8 cellular contexts compared by ENCODE assay signal in genomic region chr6:131914967-131915751, GRCh38. TPM values are rescaled to one million over a fixed set of nuclear protein-coding genes. Genes with fewer than 3 reads are reported as not detected.
DNase-seq lines count a peak whose midpoint lies in the region; ATAC-seq and TF ChIP-seq lines count a peak whose summit lies in the region.

No MANE protein-coding gene starts in this region.

- peaks cover 23% of the 10 kb centered on the region for H3K4me1 Mint-ChIP-seq in activated naive CD8-positive, alpha-beta T cell treated with anti-CD3 and anti-CD28 coated beads, Interleukin-2, amount 50 U/mL, for 24 hours

- no peak overlapping the region for H3K4me3 Mint-ChIP-seq in activated naive CD8-positive, alpha-beta T cell treated with anti-CD3 and anti-CD28 coated beads, Interleukin-2, amount 50 U/mL, for 24 hours

- H3K36me3 Mint-ChIP-seq in activated naive CD8-positive, alpha-beta T cell treated with anti-CD3 and anti-CD28 coated beads, Interleukin-2, amount 50 U/mL, for 24 hours (ENCODE audit: low read depth): peaks cover 2% of the 10 kb centered on the region

- H3K4me1 ChIP-seq in RWPE2 (ENCODE audit: insufficient read depth, poor library complexity, severe bottlenecking) (no peaks in the 10 kb centered on the region), cardiac muscle cell (ENCODE audit: low read depth) (peaks cover 7% of the 10 kb centered on the region)

- ATAC-seq in GM21447 (IDR thresholded peaks at IDR 0.05; ENCODE audit: unreplicated experiment) (peak; percentile 88), RWPE2 (ENCODE audit: low read depth) (peak; percentile 66; the same call in 2 of the 3 replicates), HG03108 (IDR thresholded peaks at IDR 0.05; ENCODE audit: unreplicated experiment) (no peak)
- ATAC-seq in activated naive CD8-positive, alpha-beta T cell treated with anti-CD3 and anti-CD28 coated beads, Interleukin-2, amount 50 U/mL, for 24 hours: no peak

- H3K27ac ChIP-seq in RWPE2 (ENCODE audit: poor library complexity, severe bottlenecking) (no peak overlapping the region), cardiac muscle cell (no peak overlapping the region)

- peaks cover 43% of the 10 kb centered on the region for H3K27me3 Mint-ChIP-seq in activated naive CD8-positive, alpha-beta T cell treated with anti-CD3 and anti-CD28 coated beads, Interleukin-2, amount 50 U/mL, for 24 hours

- H3K36me3 ChIP-seq in RWPE2 (ENCODE audit: low read depth) (no peaks in the 10 kb centered on the region), cardiac muscle cell (no peaks in the 10 kb centered on the region)

- DNase-seq in EH (ENCODE audit: low read depth): peak; percentile 82
- peak; percentile 38 for DNase-seq in HuH-7 (ENCODE audit: low spot score)
- DNase-seq in RWPE2 (ENCODE audit: low spot score): no peak
- peak; percentile 54 for DNase-seq in activated naive CD8-positive, alpha-beta T cell treated with anti-CD3 and anti-CD28 coated beads, Interleukin-2, amount 50 U/mL, for 24 hours
- DNase-seq in cardiac muscle cell (ENCODE audit: low read depth in 1 of 2, low spot score in 1 of 2): peak; percentile 79 to 89
- DNase-seq in putamen (ENCODE audit: low spot score): peak; percentile 59

- no peaks in the 10 kb centered on the region for H3K27me3 ChIP-seq in RWPE2 (ENCODE audit: insufficient read depth, poor library complexity, severe bottlenecking)
- H3K27me3 ChIP-seq in cardiac muscle cell: no peaks in the 10 kb centered on the region

- H3K9me3 Mint-ChIP-seq in activated naive CD8-positive, alpha-beta T cell treated with anti-CD3 and anti-CD28 coated beads, Interleukin-2, amount 50 U/mL, for 24 hours: peaks cover 11% of the 10 kb centered on the region

- peak; percentile 89 for TF ChIP-seq CTCF in RWPE2 (IDR thresholded peaks at IDR 0.05; ENCODE audit: poor library complexity, severe bottlenecking)
- TF ChIP-seq CTCF in cardiac muscle cell (IDR thresholded peaks at IDR 0.05; ENCODE audit: low read depth, low read length): peak; percentile 90

- H3K9me3 ChIP-seq in RWPE2 (ENCODE audit: severe bottlenecking) (no peaks in the 10 kb centered on the region), cardiac muscle cell (ENCODE audit: low read depth) (no peaks in the 10 kb centered on the region)

- H3K4me3 ChIP-seq in RWPE2 (ENCODE audit: severe bottlenecking) (no peak overlapping the region), cardiac muscle cell (no peak overlapping the region)

- no peak overlapping the region for H3K27ac Mint-ChIP-seq in activated naive CD8-positive, alpha-beta T cell treated with anti-CD3 and anti-CD28 coated beads, Interleukin-2, amount 50 U/mL, for 24 hours

RNA-seq across cellular contexts. Expression of gene CCN2, which starts 36.0 kb away (rescaled TPM):
- total RNA-seq in cardiac muscle cell: 17.2 and 20.1 TPM in 2 replicates
- 44.3 and 48.1 TPM in 2 replicates for polyA plus RNA-seq in cardiac muscle cell

Comparison
In these comparisons a context has a peak if more than half of its experiments do, and no peak if none do; other contexts are left out.
1. ATAC-seq: peak in GM21447 (single experiment) and RWPE2 (single experiment); none in activated naive CD8-positive, alpha-beta T cell treated with anti-CD3 and anti-CD28 coated beads, Interleukin-2, amount 50 U/mL, for 24 hours (single experiment) and HG03108 (single experiment).